8 cellular contexts compared by ENCODE assay signal in genomic region chr14:75258803-75259509, GRCh38. TPM values are rescaled to one million over a fixed set of nuclear protein-coding genes. Genes with fewer than 3 reads are reported as not detected.
A peak's percentile ranks its signal among the peaks of the same experiment; 100 is the strongest.
DNase-seq lines count a peak whose midpoint lies in the region; ATAC-seq and TF ChIP-seq lines count a peak whose summit lies in the region.

No MANE protein-coding gene starts in this region.

- H3K4me1 Mint-ChIP-seq in Calu3 (ENCODE audit: low read depth, unreplicated experiment), result peaks cover 32% of the 10 kb centered on the region

- DNase-seq in Calu3 (peak; percentile 99), HuH-7.5 (ENCODE audit: low spot score) (peak; percentile 75), activated T-cell treated with anti-CD3 and anti-CD28 coated beads for 4 hours (peak; percentile 99), epidermal melanocyte (ENCODE audit: insufficient read length, low spot score) (peak; percentile 89), midbrain (lab: John Stamatoyannopoulos, UW) (peak; percentile 98)
- DNase-seq in stimulated activated CD8-positive, alpha-beta memory T cell treated with anti-CD3 and anti-CD28 coated beads, Interleukin-15, amount 100 ng/mL, for 48 hours (ENCODE audit: low read depth in 2 of 2), result peak; percentile 97 to 98

- peak overlapping the region; percentile 88 for H3K4me2 ChIP-seq in OCI-LY3 (ENCODE audit: low read length)

- H3K4me3 ChIP-seq in OCI-LY3 (ENCODE audit: low read length), result peak overlapping the region; percentile 80

- no peaks in the 10 kb centered on the region for H3K9me3 ChIP-seq in OCI-LY3 (ENCODE audit: insufficient read depth, low read length)

- no peaks in the 10 kb centered on the region for H3K27me3 Mint-ChIP-seq in Calu3 (ENCODE audit: unreplicated experiment)

- H3K27ac ChIP-seq in OCI-LY3 (ENCODE audit: low read length), result no peak overlapping the region

- CTCF ChIA-PET in Calu3 (lab: Charles Lee), result interaction anchor here (0.6 to 1.8 kb wide), 10 partner anchors 15 to 84 kb away, joined by 3 to 7 read pairs (median 4); no protein-coding TSS in a partner anchor

- H3K36me3 ChIP-seq in OCI-LY3 (replicated peaks; ENCODE audit: low read depth, low read length), result no peaks in the 10 kb centered on the region

- H3K4me3 Mint-ChIP-seq in Calu3 (ENCODE audit: low read depth, unreplicated experiment), result peak overlapping the region; percentile 74

- TF ChIP-seq CTCF in Calu3 (IDR thresholded peaks at IDR 0.05; ENCODE audit: unreplicated experiment), result no peak
- no peak for TF ChIP-seq CTCF in OCI-LY3 (IDR thresholded peaks at IDR 0.05; ENCODE audit: low read depth, low read length)

- H3K79me2 ChIP-seq in OCI-LY3 (ENCODE audit: low read length), result no peaks in the 10 kb centered on the region

- H2AFZ ChIP-seq in OCI-LY3 (ENCODE audit: low read depth, low read length), result peak overlapping the region; percentile 97

- no TSS peak for BruUV-seq in Calu3 (replicated peaks; lab: Mats Ljungman, UMichigan)

- no peaks in the 10 kb centered on the region for H3K9me3 Mint-ChIP-seq in Calu3 (ENCODE audit: low read depth, unreplicated experiment)

- ATAC-seq in GM21528 (IDR thresholded peaks at IDR 0.05; ENCODE audit: low FRiP score, unreplicated experiment), result peak; percentile 94

- peaks cover 17% of the 10 kb centered on the region for H3K4me1 ChIP-seq in OCI-LY3 (ENCODE audit: low read length)

- H4K20me1 ChIP-seq in OCI-LY3 (ENCODE audit: insufficient read depth, low read length), result no peaks in the 10 kb centered on the region

- intact Hi-C loops in Calu3 (cut with micrococcal nuclease; ENCODE audit: unreplicated experiment), result no loop called here

- peaks cover 31% of the 10 kb centered on the region for H3K36me3 Mint-ChIP-seq in Calu3 (ENCODE audit: insufficient read depth, unreplicated experiment)

- peaks cover 16% of the 10 kb centered on the region for H3K27me3 ChIP-seq in OCI-LY3 (ENCODE audit: low read depth, low read length)

- H3K27ac Mint-ChIP-seq in Calu3 (ENCODE audit: unreplicated experiment), result peak overlapping the region; percentile 100

- peak overlapping the region; percentile 65 for H3K9ac ChIP-seq in OCI-LY3 (ENCODE audit: low read length)

RNA-seq across cellular contexts. Expression of gene FOS, which starts 19.7 kb away (rescaled TPM):
- 149 and 183 TPM in 2 replicates for total RNA-seq in Calu3 (2022)
